1 cellular context compared by ENCODE assay signal in the genomic region with DNA sequence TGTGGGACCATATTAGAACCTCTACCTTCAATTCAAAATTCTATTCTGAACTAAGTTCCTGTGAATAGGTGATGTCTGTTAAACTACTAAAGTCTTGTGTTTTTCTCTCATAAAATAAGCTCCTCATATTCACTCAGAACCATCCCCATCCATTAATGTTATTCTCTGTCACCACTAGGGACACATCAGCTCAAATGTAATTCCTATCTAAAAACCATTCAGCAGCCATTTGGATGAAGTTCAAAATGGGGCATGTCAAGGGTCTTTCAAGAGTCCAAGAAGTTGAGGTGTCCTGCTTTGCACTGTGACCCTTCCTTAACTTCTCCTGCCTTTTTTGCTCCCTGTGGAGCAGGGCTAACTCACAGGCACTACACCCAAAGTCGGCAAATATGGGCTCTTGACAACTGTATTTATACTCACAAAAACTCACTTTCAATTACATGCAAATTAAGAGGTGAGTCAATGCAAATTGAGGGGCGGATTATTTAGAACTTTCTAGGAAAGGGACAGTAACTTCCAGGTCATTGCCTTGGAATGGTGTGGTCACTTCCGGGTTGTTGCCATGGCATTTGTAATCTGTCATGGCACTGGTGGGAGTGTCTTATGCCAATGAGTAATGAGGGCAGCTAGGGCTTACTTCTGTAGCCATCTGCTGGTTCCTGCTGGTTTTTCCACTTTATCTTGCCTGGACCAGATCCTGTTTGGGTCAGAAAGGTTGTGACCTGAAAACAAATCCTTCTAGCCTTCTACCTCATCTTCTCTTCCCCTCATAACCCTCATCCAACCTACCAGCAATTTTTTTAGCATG.
TF ChIP-seq lines count a peak whose summit lies in the region.

No MANE protein-coding gene starts in this region.

TF ChIP-seq in IMR-90, 13 proteins besides CTCF, POLR2A, EP300 and RAD21:
- TF ChIP-seq SMC3 (IDR thresholded peaks at IDR 0.05; ENCODE audit: low read depth, low read length): no peak
- no peak for TF ChIP-seq FOS (IDR thresholded peaks at IDR 0.05; ENCODE audit: low read depth, low read length)
- TF ChIP-seq MAZ (IDR thresholded peaks at IDR 0.05; ENCODE audit: borderline replicate concordance, low read depth, low read length): no peak
- no peak for TF ChIP-seq MXI1 (IDR thresholded peaks at IDR 0.05; ENCODE audit: borderline replicate concordance, low read depth, low read length)
- TF ChIP-seq, protein P1, sequence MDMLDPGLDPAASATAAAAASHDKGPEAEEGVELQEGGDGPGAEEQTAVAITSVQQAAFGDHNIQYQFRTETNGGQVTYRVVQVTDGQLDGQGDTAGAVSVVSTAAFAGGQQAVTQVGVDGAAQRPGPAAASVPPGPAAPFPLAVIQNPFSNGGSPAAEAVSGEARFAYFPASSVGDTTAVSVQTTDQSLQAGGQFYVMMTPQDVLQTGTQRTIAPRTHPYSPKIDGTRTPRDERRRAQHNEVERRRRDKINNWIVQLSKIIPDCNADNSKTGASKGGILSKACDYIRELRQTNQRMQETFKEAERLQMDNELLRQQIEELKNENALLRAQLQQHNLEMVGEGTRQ (IDR thresholded peaks at IDR 0.05; ENCODE audit: low read depth, low read length): no peak
- no peak for TF ChIP-seq CHD1 (IDR thresholded peaks at IDR 0.05; ENCODE audit: low read depth, low read length)
- TF ChIP-seq CEBPB (IDR thresholded peaks at IDR 0.05; ENCODE audit: low read depth, low read length): no peak
- TF ChIP-seq RCOR1 (IDR thresholded peaks at IDR 0.05; ENCODE audit: insufficient replicate concordance, low read length): no peak
- TF ChIP-seq BHLHE40 (IDR thresholded peaks at IDR 0.05; ENCODE audit: low read depth, low read length): no peak
- TF ChIP-seq, protein P2, sequence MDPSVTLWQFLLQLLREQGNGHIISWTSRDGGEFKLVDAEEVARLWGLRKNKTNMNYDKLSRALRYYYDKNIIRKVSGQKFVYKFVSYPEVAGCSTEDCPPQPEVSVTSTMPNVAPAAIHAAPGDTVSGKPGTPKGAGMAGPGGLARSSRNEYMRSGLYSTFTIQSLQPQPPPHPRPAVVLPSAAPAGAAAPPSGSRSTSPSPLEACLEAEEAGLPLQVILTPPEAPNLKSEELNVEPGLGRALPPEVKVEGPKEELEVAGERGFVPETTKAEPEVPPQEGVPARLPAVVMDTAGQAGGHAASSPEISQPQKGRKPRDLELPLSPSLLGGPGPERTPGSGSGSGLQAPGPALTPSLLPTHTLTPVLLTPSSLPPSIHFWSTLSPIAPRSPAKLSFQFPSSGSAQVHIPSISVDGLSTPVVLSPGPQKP (IDR thresholded peaks at IDR 0.05; ENCODE audit: borderline replicate concordance, low read depth, low read length): no peak
